Comparison of ENCODE assay signal across 8 cellular contexts in genomic region chr11:66467034-66467659, GRCh38. TPM values are rescaled to one million over a fixed set of nuclear protein-coding genes. Genes with fewer than 3 reads are reported as not detected.
DNase-seq lines count a peak whose midpoint lies in the region; ATAC-seq and TF ChIP-seq lines count a peak whose summit lies in the region.

No MANE protein-coding gene starts in this region.

- WGBS in mammary epithelial cell (ENCODE audit: low coverage, missing lambda C conversion rate), result 3% methylated on average over 20 of the region's 72 CpGs

- peaks cover 8% of the 10 kb centered on the region for H3K9me3 Mint-ChIP-seq in activated naive CD4-positive, alpha-beta T cell treated with anti-CD3 and anti-CD28 coated beads, Interleukin-2, amount 10 ng/mL, durations not matched to agents 7 days and 5 days
- no peaks in the 10 kb centered on the region for H3K9me3 Mint-ChIP-seq in stimulated activated naive CD8-positive, alpha-beta T cell treated with anti-CD3 and anti-CD28 coated beads, Interleukin-15, amount 100 ng/mL, for 72 hours

- H3K36me3 Mint-ChIP-seq in activated naive CD4-positive, alpha-beta T cell treated with anti-CD3 and anti-CD28 coated beads, Interleukin-2, amount 10 ng/mL, durations not matched to agents 7 days and 5 days, result peaks cover 11% of the 10 kb centered on the region

- H3K36me3 ChIP-seq in mammary epithelial cell (ENCODE audit: insufficient read depth, low read length) (no peaks in the 10 kb centered on the region), left lung (peaks cover 0 to 3% of the 10 kb centered on the region in 2 donors)

- TF ChIP-seq CTCF in HFF-Myc (IDR thresholded peaks at IDR 0.05; ENCODE audit: low read depth, low read length, missing control alignments) (no peak), mammary epithelial cell (conservative IDR thresholded peaks at IDR 0.05 in 1 of 2, IDR thresholded peaks at IDR 0.05 in 1 of 2; ENCODE audit: extremely low read depth in 1 of 2, insufficient read depth in 1 of 2, low read depth in 1 of 2, low read length in 2 of 2) (peak in 1 of 2 donors; percentile 13), left lung (IDR thresholded peaks at IDR 0.05) (peak in 1 of 2 donors; percentile 20)

- H3K4me3 Mint-ChIP-seq in activated naive CD4-positive, alpha-beta T cell treated with anti-CD3 and anti-CD28 coated beads, Interleukin-2, amount 10 ng/mL, durations not matched to agents 7 days and 5 days, result peak overlapping the region; percentile 83
- H3K4me3 Mint-ChIP-seq in stimulated activated naive CD8-positive, alpha-beta T cell treated with anti-CD3 and anti-CD28 coated beads, Interleukin-15, amount 100 ng/mL, for 72 hours, result peak overlapping the region; percentile 80 to 89

- no peaks in the 10 kb centered on the region for H4K20me1 ChIP-seq in mammary epithelial cell (ENCODE audit: insufficient read depth, low read length)

- dilution Hi-C loops in mammary epithelial cell (cut with HindIII; ENCODE audit: low sequenced_read_pairs), result no loop called here

- CTCF ChIA-PET in activated naive CD4-positive, alpha-beta T cell treated with anti-CD3 and anti-CD28 coated beads, Interleukin-2, amount 10 ng/mL, durations not matched to agents 7 days and 5 days (lab: Charles Lee), result interaction anchor here (0.9 to 1.7 kb wide), 4 partner anchors 12 to 82 kb away, joined by 3 to 4 read pairs (median 4); partner anchors contain the start of gene NPAS4
- CTCF ChIA-PET in mammary epithelial cell (lab: Charles Lee; ENCODE audit: low non-redundant PET), result interaction anchor here (0.9 kb wide), 1 partner anchor 28 kb away, joined by 10 read pairs; the partner anchor contains the start of gene MRPL11

- peak; percentile 14 for ATAC-seq in left lung
- ATAC-seq in stimulated activated naive CD8-positive, alpha-beta T cell treated with anti-CD3 and anti-CD28 coated beads, Interleukin-15, amount 100 ng/mL, for 72 hours, result peak; percentile 73

- peak overlapping the region; percentile 97 for H2AFZ ChIP-seq in mammary epithelial cell (ENCODE audit: low read depth, low read length)

- no peak for DNase-seq in activated naive CD4-positive, alpha-beta T cell treated with anti-CD3 and anti-CD28 coated beads, Interleukin-2, amount 10 ng/mL, durations not matched to agents 7 days and 5 days
- no peak for DNase-seq in activated naive CD4-positive, alpha-beta T cell treated with anti-CD3 and anti-CD28 coated beads, Interleukin-2, amount 50 U/mL, for 16 hours
- DNase-seq in HFF-Myc (ENCODE audit: extremely low read depth, low read depth) (no peak), NOMO-1 treated with DMSO at 0.1 percent for 48 hours (lab: John Stamatoyannopoulos, UW; ENCODE audit: unreplicated experiment) (peak; percentile 30), mammary epithelial cell (no peak), left lung (peak in 1 of 2 donors; percentile 87), SW 1271 (lab: John Stamatoyannopoulos, UW) (no peak)
- peak in 1 of 2 donors; percentile 48 for DNase-seq in stimulated activated naive CD8-positive, alpha-beta T cell treated with anti-CD3 and anti-CD28 coated beads, Interleukin-15, amount 100 ng/mL, for 72 hours

- H3K9me3 ChIP-seq in mammary epithelial cell (replicated peaks; ENCODE audit: insufficient read depth, low read length) (no peaks in the 10 kb centered on the region), left lung (no peaks in the 10 kb centered on the region)

- H3K79me2 ChIP-seq in mammary epithelial cell (ENCODE audit: insufficient read depth, low read length), result peaks cover 3% of the 10 kb centered on the region

- peaks cover 13% of the 10 kb centered on the region for H3K4me1 ChIP-seq in mammary epithelial cell (ENCODE audit: insufficient read depth, low read length)
- H3K4me1 ChIP-seq in left lung, result peaks cover 9 to 22% of the 10 kb centered on the region in 2 donors

- H3K27me3 ChIP-seq in mammary epithelial cell (ENCODE audit: insufficient read depth, low read length) (no peaks in the 10 kb centered on the region), left lung (no peaks in the 10 kb centered on the region)

- no TSS peak for BruUV-seq in mammary epithelial cell (replicated peaks; lab: Mats Ljungman, UMichigan)

- H3K27ac ChIP-seq in mammary epithelial cell (ENCODE audit: insufficient read depth, low read depth, low read length) (no peak overlapping the region), left lung (peak overlapping the region in 1 of 2 donors; percentile 61)

- peaks cover 40% of the 10 kb centered on the region for H3K4me1 Mint-ChIP-seq in activated naive CD4-positive, alpha-beta T cell treated with anti-CD3 and anti-CD28 coated beads, Interleukin-2, amount 10 ng/mL, durations not matched to agents 7 days and 5 days
- H3K4me1 Mint-ChIP-seq in stimulated activated naive CD8-positive, alpha-beta T cell treated with anti-CD3 and anti-CD28 coated beads, Interleukin-15, amount 100 ng/mL, for 72 hours, result peaks cover 64% of the 10 kb centered on the region

- H3K27ac Mint-ChIP-seq in activated naive CD4-positive, alpha-beta T cell treated with anti-CD3 and anti-CD28 coated beads, Interleukin-2, amount 10 ng/mL, durations not matched to agents 7 days and 5 days, result peak overlapping the region; percentile 7
- H3K27ac Mint-ChIP-seq in stimulated activated naive CD8-positive, alpha-beta T cell treated with anti-CD3 and anti-CD28 coated beads, Interleukin-15, amount 100 ng/mL, for 72 hours, result peak overlapping the region; percentile 78 to 83

- H3K4me2 ChIP-seq in mammary epithelial cell (ENCODE audit: insufficient read depth, low read depth, low read length), result peak overlapping the region; percentile 98

- H3K27me3 Mint-ChIP-seq in activated naive CD4-positive, alpha-beta T cell treated with anti-CD3 and anti-CD28 coated beads, Interleukin-2, amount 10 ng/mL, durations not matched to agents 7 days and 5 days, result peaks cover 6% of the 10 kb centered on the region
- no peaks in the 10 kb centered on the region for H3K27me3 Mint-ChIP-seq in stimulated activated naive CD8-positive, alpha-beta T cell treated with anti-CD3 and anti-CD28 coated beads, Interleukin-15, amount 100 ng/mL, for 72 hours

- H3K9ac ChIP-seq in mammary epithelial cell (ENCODE audit: insufficient read depth, low read length), result peak overlapping the region; percentile 37

- H3K4me3 ChIP-seq in HFF-Myc (replicated peaks; ENCODE audit: low read depth, low read length) (peak overlapping the region; percentile 59), mammary epithelial cell (replicated peaks in 1 of 3; ENCODE audit: insufficient read depth in 1 of 3, low read depth in 2 of 3, low read length in 3 of 3) (peak overlapping the region; percentile 71 to 75 (median 73)), left lung (peak overlapping the region; percentile 48 to 63)

- intact Hi-C loops in mammary epithelial cell (cut with micrococcal nuclease), result loop anchor here (2.0 kb wide), 1 partner anchor 28 kb away; the partner anchor contains the start of gene MRPL11
- intact Hi-C loops in left lung (cut with DNase I), result no loop called here

- in situ Hi-C loops in mammary epithelial cell (cut with MboI; ENCODE audit: low sequenced_read_pairs in 2 of 2), result no loop called here

RNA-seq across cellular contexts. Expression of gene PELI3, which starts 0.4 kb away (rescaled TPM):
- 1 to 10 TPM; 8.4 to 9.7 TPM for total RNA-seq in mammary epithelial cell
- 4.6 TPM for polyA plus RNA-seq in mammary epithelial cell
- polyA minus RNA-seq in mammary epithelial cell, result 6.7 TPM
- total RNA-seq in left lung, result 10 to 100 TPM in 1 of 2 donors, 1 to 10 TPM in 1; 7.5 to 12.9 TPM

RNA-seq across cellular contexts. Expression of gene DPP3, which starts 13.1 kb away (rescaled TPM):
- 10 to 100 TPM; 54.3 to 59.8 TPM for total RNA-seq in mammary epithelial cell
- polyA plus RNA-seq in mammary epithelial cell, result 59.1 TPM
- polyA minus RNA-seq in mammary epithelial cell, result 178 TPM
- total RNA-seq in left lung, result 10 to 100 TPM; 46.4 to 68.1 TPM

RNA-seq across cellular contexts. Expression of gene MRPL11, which starts 28.5 kb away (rescaled TPM):
- total RNA-seq in mammary epithelial cell (10 to 100 TPM; 19.8 to 47.6 TPM), left lung (10 to 100 TPM; 29.6 to 39.5 TPM)
- 44.2 TPM for polyA plus RNA-seq in mammary epithelial cell
- polyA minus RNA-seq in mammary epithelial cell, result 31.1 TPM

RNA-seq across cellular contexts. Expression of gene BBS1, which starts 43.3 kb away (rescaled TPM):
- total RNA-seq in mammary epithelial cell (10 to 100 TPM; 20.3 to 44.2 TPM), left lung (10 to 100 TPM; 22.8 to 37.3 TPM)
- polyA plus RNA-seq in mammary epithelial cell, result 14.6 TPM
- 79.2 TPM for polyA minus RNA-seq in mammary epithelial cell

RNA-seq across cellular contexts. Expression of gene NPAS4, which starts 46.3 kb away (rescaled TPM):
- total RNA-seq in mammary epithelial cell (under 1 TPM in 1 of 2 donors, not detected in 1; under 0.01 TPM), left lung (under 1 TPM in 1 of 2 donors, not detected in 1; 0.64 TPM)
- not detected for polyA plus RNA-seq in mammary epithelial cell
- not detected for polyA minus RNA-seq in mammary epithelial cell
